In genomic region chr11:69598147-69598546, GRCh38 we compare ENCODE assay signal across 1 cellular context.
TF ChIP-seq lines count a peak whose summit lies in the region.

No MANE protein-coding gene starts in this region.

TF ChIP-seq in HCT116, 20 proteins besides CTCF, POLR2A, EP300 and RAD21 (continued from another document):
- TF ChIP-seq TCF7L2 (IDR thresholded peaks at IDR 0.05; ENCODE audit: borderline replicate concordance, extremely low read depth, insufficient read depth, insufficient read length) (no peak), ZBTB33 (IDR thresholded peaks at IDR 0.05; ENCODE audit: extremely low read depth, insufficient replicate concordance, low read length) (no peak), EZH2 (IDR thresholded peaks at IDR 0.05) (no peak), YY1 (IDR thresholded peaks at IDR 0.05; ENCODE audit: extremely low read depth, insufficient replicate concordance, low read depth, low read length) (no peak)
TF ChIP-seq in HCT116: peak in this region for 0.
